8 cellular contexts compared by ENCODE assay signal in the genomic region with DNA sequence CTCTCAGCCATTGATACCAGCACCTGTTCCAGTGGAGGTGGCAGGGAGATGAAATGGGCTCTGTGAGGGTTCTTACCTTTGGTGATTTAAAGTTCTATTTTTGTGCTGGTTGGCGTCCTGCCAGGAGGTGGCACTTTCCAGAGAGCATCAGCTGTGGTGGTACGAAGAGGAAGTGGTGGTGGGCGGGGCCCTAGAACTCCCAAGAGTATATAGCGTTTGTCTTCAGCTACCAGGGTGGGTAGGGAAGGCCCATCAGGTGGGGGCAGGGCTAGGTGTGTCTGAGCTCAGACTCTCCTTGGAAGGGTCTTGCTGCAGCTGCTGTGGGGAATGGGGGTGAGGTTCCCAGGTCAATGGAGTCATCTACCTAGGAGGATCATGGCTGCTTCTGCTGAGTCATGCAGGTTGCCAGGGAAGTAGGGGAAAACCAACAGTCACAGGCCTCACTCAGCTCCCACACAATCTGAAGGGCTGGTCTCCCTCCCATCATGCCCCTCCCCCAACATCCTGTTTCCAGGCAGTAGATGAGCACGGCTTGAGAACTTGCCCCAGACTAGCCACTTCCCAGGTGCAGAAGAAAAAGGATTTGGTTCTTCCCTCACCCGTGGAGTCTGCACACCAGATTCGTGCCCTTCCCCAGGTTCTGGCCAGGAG. TPM values are rescaled to one million over a fixed set of nuclear protein-coding genes. Genes with fewer than 3 reads are reported as not detected.
DNase-seq lines count a peak whose midpoint lies in the region; ATAC-seq lines count a peak whose summit lies in the region.

No MANE protein-coding gene starts in this region.

- H3K36me3 ChIP-seq in effector memory CD4-positive, alpha-beta T cell (ENCODE audit: control insufficient read depth, insufficient read depth, low read length), result no peaks in the 10 kb centered on the region

- H3K27ac Mint-ChIP-seq in activated naive CD4-positive, alpha-beta T cell treated with anti-CD3 and anti-CD28 coated beads for 36 hours, result peak overlapping the region; percentile 19

- intact Hi-C loops in activated naive CD4-positive, alpha-beta T cell treated with anti-CD3 and anti-CD28 coated beads for 36 hours (cut with micrococcal nuclease), result loop anchor here (1.0 kb wide), 1 partner anchor 11 kb away; no protein-coding TSS in a partner anchor

- no peak overlapping the region for H3K4me3 ChIP-seq in effector memory CD4-positive, alpha-beta T cell (ENCODE audit: insufficient read depth, low read depth, low read length, poor library complexity, severe bottlenecking)

- H3K36me3 Mint-ChIP-seq in activated naive CD4-positive, alpha-beta T cell treated with anti-CD3 and anti-CD28 coated beads for 36 hours (ENCODE audit: low read depth), result peaks cover 3% of the 10 kb centered on the region

- H3K27me3 Mint-ChIP-seq in activated naive CD4-positive, alpha-beta T cell treated with anti-CD3 and anti-CD28 coated beads for 36 hours (ENCODE audit: low read depth), result peaks cover 20% of the 10 kb centered on the region

- no peaks in the 10 kb centered on the region for H3K9me3 ChIP-seq in effector memory CD4-positive, alpha-beta T cell (ENCODE audit: control insufficient read depth, low read length)

- H3K9me3 Mint-ChIP-seq in activated naive CD4-positive, alpha-beta T cell treated with anti-CD3 and anti-CD28 coated beads for 36 hours, result no peaks in the 10 kb centered on the region

- ATAC-seq in GM19324 (IDR thresholded peaks at IDR 0.05; ENCODE audit: low FRiP score, unreplicated experiment) (peak; percentile 74), left lobe of liver (no peak)

- CTCF ChIA-PET in activated naive CD4-positive, alpha-beta T cell treated with anti-CD3 and anti-CD28 coated beads for 36 hours (lab: Charles Lee), result interaction anchor here (1.5 to 2.1 kb wide), 2 partner anchors 54 to 130 kb away, joined by 4 to 5 read pairs; no protein-coding TSS in a partner anchor

- H3K27ac ChIP-seq in effector memory CD4-positive, alpha-beta T cell (ENCODE audit: insufficient read depth, low read length, poor library complexity, severe bottlenecking), result no peak overlapping the region

- DNase-seq in NCI-H69 (lab: John Stamatoyannopoulos, UW) (peak; percentile 33), amygdala (lab: John Stamatoyannopoulos, UW) (no peak), left lobe of liver (ENCODE audit: low spot score) (no peak), cerebellar cortex (ENCODE audit: low spot score) (no peak)
- peak; percentile 58 for DNase-seq in activated naive CD4-positive, alpha-beta T cell treated with anti-CD3 and anti-CD28 coated beads for 36 hours
- DNase-seq in stimulated activated CD4-positive, alpha-beta T cell treated with anti-CD3 and anti-CD28 coated beads, TNF-alpha, amount 100 ng/mL, for 1 hour (ENCODE audit: low read depth in 3 of 3, low spot score in 1 of 3), result peak in 2 of 3 donors; percentile 3 to 8
- no peak for DNase-seq in effector memory CD4-positive, alpha-beta T cell

- no peaks in the 10 kb centered on the region for H3K4me1 ChIP-seq in effector memory CD4-positive, alpha-beta T cell (ENCODE audit: control insufficient read depth, insufficient read depth, low read length, poor library complexity, severe bottlenecking)

- peaks cover 12% of the 10 kb centered on the region for H3K4me1 Mint-ChIP-seq in activated naive CD4-positive, alpha-beta T cell treated with anti-CD3 and anti-CD28 coated beads for 36 hours (ENCODE audit: low read depth)

- no peak overlapping the region for H3K4me3 Mint-ChIP-seq in activated naive CD4-positive, alpha-beta T cell treated with anti-CD3 and anti-CD28 coated beads for 36 hours

- no peaks in the 10 kb centered on the region for H3K27me3 ChIP-seq in effector memory CD4-positive, alpha-beta T cell (replicated peaks; ENCODE audit: control insufficient read depth, insufficient read depth, low read length, poor library complexity, severe bottlenecking)

RNA-seq across cellular contexts. Expression of a gene that starts 46.6 kb away (rescaled TPM):
- not detected for total RNA-seq in activated naive CD4-positive, alpha-beta T cell treated with anti-CD3 and anti-CD28 coated beads for 36 hours
- total RNA-seq in left lobe of liver, result 0.28 TPM

Comparison
In these comparisons a context has a peak if more than half of its experiments do, and no peak if none do; other contexts are left out.
1. DNase-seq: peak in NCI-H69 (single experiment), activated naive CD4-positive, alpha-beta T cell treated with anti-CD3 and anti-CD28 coated beads for 36 hours (single experiment) and stimulated activated CD4-positive, alpha-beta T cell treated with anti-CD3 and anti-CD28 coated beads, TNF-alpha, amount 100 ng/mL, for 1 hour (2 of 3); none in amygdala (0 of 56), left lobe of liver (single experiment), effector memory CD4-positive, alpha-beta T cell (0 of 3) and cerebellar cortex (single experiment).